In the genomic region with DNA sequence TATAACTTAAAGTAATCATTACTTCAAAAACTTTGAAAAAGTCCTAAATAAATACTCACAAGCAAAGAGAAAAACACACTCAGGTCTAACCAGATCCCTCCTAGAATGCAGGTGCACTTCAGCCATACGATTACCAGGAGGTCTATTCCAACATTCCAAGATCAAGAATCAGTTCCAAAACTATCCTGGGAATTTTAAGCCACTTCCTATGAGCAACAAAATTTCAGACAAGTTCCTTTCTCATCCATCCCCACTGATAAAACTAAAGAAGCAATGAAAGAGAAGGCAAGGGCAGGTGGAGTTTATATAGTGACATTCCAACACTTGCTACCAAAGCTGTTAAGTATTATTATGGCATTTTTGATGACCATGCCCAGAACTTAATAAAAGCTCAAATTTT, we compare ENCODE assay signal across 20 cellular contexts. TPM values are rescaled to one million over a fixed set of nuclear protein-coding genes. Genes with fewer than 3 reads are reported as not detected.
DNase-seq lines count a peak whose midpoint lies in the region; FAIRE-seq and TF ChIP-seq lines count a peak whose summit lies in the region.
"Had no signal": no experiment of that assay in that cellular context is flagged by ENCODE, and none has a peak within 500 bp of the region (broad histone marks: within the 10 kb centered on the region; RNA-seq: fewer than 3 reads in every experiment).

No MANE protein-coding gene starts in this region.

- no peak for TF ChIP-seq CTCF in fibroblast of the aortic adventitia (IDR thresholded peaks at IDR 0.05; ENCODE audit: insufficient read depth, low read length)

- in situ Hi-C loops in GM23248 (cut with MboI) (no loop called here), HAP-1 (cut with MboI; ENCODE audit: low sequenced_read_pairs) (no loop called here)

- H3K36me3 ChIP-seq in GM23248 (ENCODE audit: low read depth) (no peaks in the 10 kb centered on the region), HAP-1 (replicated peaks) (no peaks in the 10 kb centered on the region)
- H3K36me3 ChIP-seq: adrenal gland, esophagus squamous epithelium, heart left ventricle, tibial artery had no signal

- H3F3A ChIP-seq in GM23248 (ENCODE audit: insufficient read depth) = peaks cover 16% of the 10 kb centered on the region

- H3K27ac ChIP-seq in GM23248 = peak overlapping the region; percentile 19; the same call in 1 of the 2 replicates
- H3K27ac ChIP-seq: adrenal gland, esophagus squamous epithelium, tibial artery, VCaP had no signal

- H4K20me1 ChIP-seq in GM23248 (ENCODE audit: insufficient read depth) = no peaks in the 10 kb centered on the region

- H3K9me3 ChIP-seq in GM23248 (ENCODE audit: low read depth) = no peaks in the 10 kb centered on the region
- H3K9me3 ChIP-seq in HAP-1 = no peaks in the 10 kb centered on the region
- H3K9me3 ChIP-seq: adrenal gland, esophagus squamous epithelium, heart left ventricle, tibial artery had no signal

- no peak for FAIRE-seq in urothelium cell line (lab: Jason Lieb, UNC)
- FAIRE-seq: GM12892 had no signal

- WGBS in GM23248 (ENCODE audit: low coverage in 1 of 2, low lambda C conversion rate in 2 of 2, missing lambda C conversion rate in 2 of 2), 2 experiments = 6 to 17% methylated on average over 1 of the region's 1 CpG

- no peak overlapping the region for H3K9ac ChIP-seq in GM23248

- H3K9me2 ChIP-seq in GM23248 (ENCODE audit: insufficient read depth) = no peaks in the 10 kb centered on the region

- H2AFZ ChIP-seq in GM23248 = no peak overlapping the region

- DNase-seq in GM23248 = no peak
- peak; percentile 4 for DNase-seq in RKO (ENCODE audit: low spot score)
- DNase-seq in fibroblast of the aortic adventitia (ENCODE audit: low read depth) = peak; percentile 44
- peak; percentile 6 for DNase-seq in urothelium cell line (ENCODE audit: low spot score)
- DNase-seq in NCI-H2227 (lab: John Stamatoyannopoulos, UW; ENCODE audit: unreplicated experiment) = no peak
- no peak for DNase-seq in NCI-H82 treated with DMSO at 0.1 percent for 48 hours (lab: John Stamatoyannopoulos, UW; ENCODE audit: unreplicated experiment)
- no peak for DNase-seq in HAP-1 (ENCODE audit: low spot score in 2 of 2)
- DNase-seq: activated CD4-positive, alpha-beta T cell treated with anti-CD3 and anti-CD28 coated beads, Interleukin-2, amount 50 U/mL, for 1 hour; activated CD8-positive, alpha-beta memory T cell treated with anti-CD3 and anti-CD28 coated beads, Interleukin-2, amount 50 U/mL, for 48 hours; activated gamma-delta T cell treated with Interleukin-2 at 50 U/mL for 16 hours; adrenal gland; esophagus squamous epithelium; heart left ventricle; Kasumi-1; NCI-H524; right cardiac atrium; SHP77; tibial artery had no signal

- H3K27me3 ChIP-seq in GM23248 (replicated peaks; ENCODE audit: insufficient read depth) (no peaks in the 10 kb centered on the region), HAP-1 (ENCODE audit: low read depth) (no peaks in the 10 kb centered on the region)
- H3K27me3 ChIP-seq: adrenal gland, esophagus squamous epithelium, heart left ventricle, tibial artery had no signal

- peaks cover 49% of the 10 kb centered on the region for H3K79me2 ChIP-seq in GM23248 (ENCODE audit: insufficient read depth)

- H3K4me1 ChIP-seq in GM23248 (ENCODE audit: insufficient read depth) (peaks cover 21% of the 10 kb centered on the region), HAP-1 (no peaks in the 10 kb centered on the region)

- H3K4me3 ChIP-seq in GM23248 (no peak overlapping the region), fibroblast of the aortic adventitia (ENCODE audit: low read depth, low read length) (no peak overlapping the region), HAP-1 (no peak overlapping the region)
- H3K4me3 ChIP-seq: adrenal gland, esophagus squamous epithelium, heart left ventricle, tibial artery had no signal

- H3K4me2 ChIP-seq in GM23248 (ENCODE audit: unreplicated experiment) = peak overlapping the region; percentile 11

RNA-seq across cellular contexts. Expression of gene MLLT3, which starts 29.6 kb away (rescaled TPM):
- 11.9 and 12.1 TPM in 2 replicates for total RNA-seq in GM23248 (2014; rRNA removed; shearing (Covaris generic))
- polyA plus RNA-seq in GM23248 (2016; fragmentation: Nextera tagmentation; extraction: Ambion mirVana) = 7.1 and 7.5 TPM in 2 replicates
- 4.3 and 19.8 TPM in 2 replicates for total RNA-seq in fibroblast of the aortic adventitia (ENCODE audit: low replicate concordance)

Comparison
In these comparisons a context has a peak if more than half of its experiments do, and no peak if none do; other contexts are left out.
1. DNase-seq: peak in RKO (single experiment), fibroblast of the aortic adventitia (single experiment) and urothelium cell line (single experiment); none in GM23248 (single experiment), NCI-H2227 (single experiment), NCI-H82 treated with DMSO at 0.1 percent for 48 hours (single experiment) and HAP-1 (0 of 2).